In the genomic region with DNA sequence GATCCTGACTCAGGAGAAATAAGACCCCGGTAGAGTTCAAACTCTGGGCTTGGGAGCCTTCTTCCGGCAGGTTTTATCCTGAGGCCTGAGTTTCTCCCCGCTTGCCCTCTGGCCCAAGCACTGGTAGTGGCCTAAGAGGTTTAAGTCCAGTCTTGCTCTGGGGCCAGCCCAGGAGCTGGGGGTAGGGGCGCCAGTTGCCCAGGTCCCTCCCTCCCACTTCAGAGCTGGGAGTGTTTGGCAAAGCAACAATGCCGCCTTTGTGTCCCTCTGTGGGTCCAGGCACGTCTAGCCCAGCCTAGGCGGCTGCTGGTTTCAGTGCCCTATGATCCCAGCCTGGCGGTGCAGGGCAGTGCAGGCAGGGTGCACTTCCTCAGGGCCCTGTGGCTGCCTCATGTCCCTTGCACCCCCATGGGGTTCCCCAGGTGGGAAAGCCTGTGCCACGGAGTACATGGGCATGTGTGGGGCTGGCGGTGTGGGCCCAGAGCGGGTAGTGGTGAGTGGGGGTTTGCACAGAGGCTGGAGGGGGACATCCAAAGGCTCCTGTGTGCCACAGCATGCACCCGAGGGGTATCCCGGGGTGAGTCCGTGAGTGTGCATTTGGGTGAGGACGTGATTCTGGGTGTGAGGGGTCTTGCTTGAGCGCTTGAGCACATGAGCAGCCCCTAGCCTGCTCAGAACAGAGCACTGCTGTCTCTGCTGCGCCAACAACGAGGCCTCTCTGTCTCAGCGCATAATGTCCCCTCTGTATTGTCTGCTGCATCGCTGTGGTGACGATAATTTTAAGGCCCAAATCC, we compare ENCODE assay signal across 13 cellular contexts.
DNase-seq lines count a peak whose midpoint lies in the region; ATAC-seq and TF ChIP-seq lines count a peak whose summit lies in the region.
"Had no signal": no experiment of that assay in that cellular context is flagged by ENCODE, and none has a peak within 500 bp of the region (broad histone marks: within the 10 kb centered on the region; RNA-seq: fewer than 3 reads in every experiment).

No MANE protein-coding gene starts in this region.

- H3K9me2 ChIP-seq in HCT116 (ENCODE audit: insufficient read depth) = no peaks in the 10 kb centered on the region

- peaks cover 10 to 14% of the 10 kb centered on the region in 2 experiments; a peak in 3 of 4 replicates for H3K4me1 ChIP-seq in HCT116 (ENCODE audit: control insufficient read depth in 1 of 2, insufficient read depth in 2 of 2, low read length in 2 of 2)
- peaks cover 2% of the 10 kb centered on the region for H3K4me1 ChIP-seq in A673 (ENCODE audit: insufficient read depth, low read length, poor library complexity, severe bottlenecking)
- H3K4me1 ChIP-seq: parathyroid adenoma had no signal

- H3K4me3 ChIP-seq in HCT116 (replicated peaks in 1 of 2; ENCODE audit: low read depth in 1 of 2, low read length in 2 of 2) (no peak overlapping the region), A673 (ENCODE audit: low read depth, low read length, poor library complexity, severe bottlenecking) (no peak overlapping the region)

- no peaks in the 10 kb centered on the region for H3K36me3 ChIP-seq in HCT116 (ENCODE audit: control insufficient read depth in 1 of 2, insufficient read depth in 2 of 2, low read length in 2 of 2)
- H3K36me3 ChIP-seq in A673 (ENCODE audit: insufficient read depth, low read length, poor library complexity, severe bottlenecking) = no peaks in the 10 kb centered on the region

- H3K4me2 ChIP-seq in HCT116 (ENCODE audit: low read length) = no peak overlapping the region

- no peak overlapping the region for H2AFZ ChIP-seq in HCT116 (ENCODE audit: low read depth, low read length, poor library complexity, severe bottlenecking)
- H2AFZ ChIP-seq: parathyroid adenoma had no signal

- RAD21 ChIA-PET in HCT116 (lab: Charles Lee; ENCODE audit: low non-redundant PET in 1 of 2, low total read pairs in 2 of 2, uncharacterized antibody in 2 of 2, unreplicated experiment in 2 of 2) = no interaction called here

- H3K9me3 ChIP-seq in HCT116 (ENCODE audit: control insufficient read depth in 1 of 2, insufficient read depth in 1 of 2, low read depth in 1 of 2, low read length in 2 of 2) = no peaks in the 10 kb centered on the region
- no peaks in the 10 kb centered on the region for H3K9me3 ChIP-seq in A673 (ENCODE audit: low read depth, low read length, poor library complexity, severe bottlenecking)

- intact Hi-C loops in HCT116 (cut with micrococcal nuclease) = no loop called here
- intact Hi-C loops in left colon (cut with DNase I, micrococcal nuclease) = no loop called here
- intact Hi-C loops in A673 (cut with micrococcal nuclease; ENCODE audit: unreplicated experiment) = no loop called here

- TF ChIP-seq RAD21 in HCT116 (IDR thresholded peaks at IDR 0.05; ENCODE audit: low read depth) = no peak

- no peaks in the 10 kb centered on the region for H3K79me2 ChIP-seq in HCT116 (ENCODE audit: insufficient read depth, low read length)
- H3K79me2 ChIP-seq: parathyroid adenoma had no signal

- no peak for TF ChIP-seq CTCF in HCT116 (IDR thresholded peaks at IDR 0.05 in 2 of 3, conservative IDR thresholded peaks at IDR 0.05 in 1 of 3; ENCODE audit: borderline replicate concordance in 1 of 3, insufficient read depth in 1 of 3, low read depth in 2 of 3, low read length in 2 of 3)
- TF ChIP-seq CTCF in A673 (conservative IDR thresholded peaks at IDR 0.05; ENCODE audit: low read depth, low read length) = no peak

- no peak overlapping the region; the same call in 1 of the 2 replicates for H3K27ac ChIP-seq in HCT116 (ENCODE audit: low read depth, low read length)
- H3K27ac ChIP-seq in A673 (ENCODE audit: low read depth, low read length, poor library complexity, severe bottlenecking) = no peak overlapping the region
- H3K27ac ChIP-seq: parathyroid adenoma had no signal

- POLR2A ChIA-PET in HCT116 (lab: Charles Lee) (no interaction called here), A673 (lab: Charles Lee; ENCODE audit: low non-redundant PET) (no interaction called here)

- CTCF ChIA-PET in HCT116 (lab: Charles Lee) (no interaction called here), A673 (lab: Charles Lee) (no interaction called here)

- H4K20me1 ChIP-seq in HCT116 (ENCODE audit: insufficient read depth) = no peaks in the 10 kb centered on the region

- no peak for DNase-seq in HCT116 (ENCODE audit: low read depth, low spot score)
- DNase-seq in astrocyte of the hippocampus (ENCODE audit: low read depth, low spot score) = peak; percentile 64
- DNase-seq in left colon = peak; percentile 49 to 54
- DNase-seq in retina = peak; percentile 71
- no peak for DNase-seq in A673 (ENCODE audit: low spot score)
- no peak for DNase-seq in D341Med (ENCODE audit: low spot score)
- no peak for DNase-seq in cortex of kidney (lab: John Stamatoyannopoulos, UW)
- DNase-seq: activated CD4-positive, alpha-beta T cell treated with anti-CD3 and anti-CD28 coated beads for 36 hours; CD4-positive, alpha-beta memory T cell; effector CD4-positive, alpha-beta T cell; NCI-H2081 had no signal

- H3K27me3 ChIP-seq in HCT116 (ENCODE audit: insufficient read depth, low read length) (no peaks in the 10 kb centered on the region), A673 (replicated peaks; ENCODE audit: insufficient read depth, low read depth, low read length, poor library complexity) (no peaks in the 10 kb centered on the region)

- BruUV-seq in HCT116 (replicated peaks; lab: Mats Ljungman, UMichigan) (no TSS peak), A673 (replicated peaks; lab: Mats Ljungman, UMichigan) (no TSS peak)

- ATAC-seq in HCT116 (peak; percentile 76), left colon (peak; percentile 98), GM21423 (IDR thresholded peaks at IDR 0.05; ENCODE audit: unreplicated experiment) (no peak)
- ATAC-seq: activated CD4-positive, alpha-beta T cell treated with anti-CD3 and anti-CD28 coated beads for 36 hours had no signal

- H3K9ac ChIP-seq in HCT116 (ENCODE audit: low read length) = no peak overlapping the region
- H3K9ac ChIP-seq: parathyroid adenoma had no signal

- no peak for TF ChIP-seq POLR2A in HCT116 (IDR thresholded peaks at IDR 0.05; ENCODE audit: borderline replicate concordance, extremely low read depth, insufficient read depth, insufficient read length)

TF ChIP-seq in HCT116, 20 proteins besides CTCF, POLR2A, EP300 and RAD21 (continues in another document):
- TF ChIP-seq SIN3A (IDR thresholded peaks at IDR 0.05; ENCODE audit: low read depth) (no peak), ELF1 (IDR thresholded peaks at IDR 0.05; ENCODE audit: borderline replicate concordance, low read depth) (no peak), SP1 (IDR thresholded peaks at IDR 0.05; ENCODE audit: low read depth) (no peak), CEBPB (IDR thresholded peaks at IDR 0.05; ENCODE audit: low read depth) (no peak), FOSL1 (IDR thresholded peaks at IDR 0.05; ENCODE audit: low read depth) (no peak), CBX3 (IDR thresholded peaks at IDR 0.05; ENCODE audit: low read depth) (no peak), ZNF274 (IDR thresholded peaks at IDR 0.05; ENCODE audit: low read depth, low read length) (no peak), POLR2AphosphoS5 (IDR thresholded peaks at IDR 0.05; ENCODE audit: low read depth, low read length) (no peak), SRF (IDR thresholded peaks at IDR 0.05; ENCODE audit: low read depth) (no peak), EGR1 (IDR thresholded peaks at IDR 0.05; ENCODE audit: low read depth) (no peak)
- TF ChIP-seq, protein P1, sequence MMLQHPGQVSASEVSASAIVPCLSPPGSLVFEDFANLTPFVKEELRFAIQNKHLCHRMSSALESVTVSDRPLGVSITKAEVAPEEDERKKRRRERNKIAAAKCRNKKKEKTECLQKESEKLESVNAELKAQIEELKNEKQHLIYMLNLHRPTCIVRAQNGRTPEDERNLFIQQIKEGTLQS (IDR thresholded peaks at IDR 0.05) = no peak
- TF ChIP-seq, protein P2, sequence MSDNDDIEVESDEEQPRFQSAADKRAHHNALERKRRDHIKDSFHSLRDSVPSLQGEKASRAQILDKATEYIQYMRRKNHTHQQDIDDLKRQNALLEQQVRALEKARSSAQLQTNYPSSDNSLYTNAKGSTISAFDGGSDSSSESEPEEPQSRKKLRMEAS (IDR thresholded peaks at IDR 0.05) = no peak
- TF ChIP-seq, protein P3, sequence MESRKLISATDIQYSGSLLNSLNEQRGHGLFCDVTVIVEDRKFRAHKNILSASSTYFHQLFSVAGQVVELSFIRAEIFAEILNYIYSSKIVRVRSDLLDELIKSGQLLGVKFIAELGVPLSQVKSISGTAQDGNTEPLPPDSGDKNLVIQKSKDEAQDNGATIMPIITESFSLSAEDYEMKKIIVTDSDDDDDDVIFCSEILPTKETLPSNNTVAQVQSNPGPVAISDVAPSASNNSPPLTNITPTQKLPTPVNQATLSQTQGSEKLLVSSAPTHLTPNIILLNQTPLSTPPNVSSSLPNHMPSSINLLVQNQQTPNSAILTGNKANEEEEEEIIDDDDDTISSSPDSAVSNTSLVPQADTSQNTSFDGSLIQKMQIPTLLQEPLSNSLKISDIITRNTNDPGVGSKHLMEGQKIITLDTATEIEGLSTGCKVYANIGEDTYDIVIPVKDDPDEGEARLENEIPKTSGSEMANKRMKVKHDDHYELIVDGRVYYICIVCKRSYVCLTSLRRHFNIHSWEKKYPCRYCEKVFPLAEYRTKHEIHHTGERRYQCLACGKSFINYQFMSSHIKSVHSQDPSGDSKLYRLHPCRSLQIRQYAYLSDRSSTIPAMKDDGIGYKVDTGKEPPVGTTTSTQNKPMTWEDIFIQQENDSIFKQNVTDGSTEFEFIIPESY (IDR thresholded peaks at IDR 0.05; ENCODE audit: extremely low read depth, insufficient replicate concordance, low read length) = no peak

Comparison
In these comparisons a context has a peak if more than half of its experiments do, and no peak if none do; other contexts are left out.
1. DNase-seq: peak in astrocyte of the hippocampus (single experiment), left colon (2 of 2) and retina (single experiment); none in HCT116 (single experiment), A673 (single experiment), D341Med (single experiment) and cortex of kidney (single experiment).